1 cellular context compared by ENCODE assay signal in genomic region chr2:102063948-102064678, GRCh38.
TF ChIP-seq lines count a peak whose summit lies in the region.

No MANE protein-coding gene starts in this region.

TF ChIP-seq in HCT116, 20 proteins besides CTCF, POLR2A, EP300 and RAD21 (continued from another document):
- TF ChIP-seq REST (IDR thresholded peaks at IDR 0.05; ENCODE audit: low read depth) (no peak), CBX3 (IDR thresholded peaks at IDR 0.05; ENCODE audit: low read depth) (no peak), EZH2 (IDR thresholded peaks at IDR 0.05) (no peak), TCF7L2 (IDR thresholded peaks at IDR 0.05; ENCODE audit: borderline replicate concordance, extremely low read depth, insufficient read depth, insufficient read length) (no peak), YY1 (IDR thresholded peaks at IDR 0.05; ENCODE audit: extremely low read depth, insufficient replicate concordance, low read depth, low read length) (no peak), ZNF274 (IDR thresholded peaks at IDR 0.05; ENCODE audit: low read depth, low read length) (no peak), SP1 (IDR thresholded peaks at IDR 0.05; ENCODE audit: low read depth) (no peak)
TF ChIP-seq in HCT116: peak in this region for 3.
